In the genomic region with DNA sequence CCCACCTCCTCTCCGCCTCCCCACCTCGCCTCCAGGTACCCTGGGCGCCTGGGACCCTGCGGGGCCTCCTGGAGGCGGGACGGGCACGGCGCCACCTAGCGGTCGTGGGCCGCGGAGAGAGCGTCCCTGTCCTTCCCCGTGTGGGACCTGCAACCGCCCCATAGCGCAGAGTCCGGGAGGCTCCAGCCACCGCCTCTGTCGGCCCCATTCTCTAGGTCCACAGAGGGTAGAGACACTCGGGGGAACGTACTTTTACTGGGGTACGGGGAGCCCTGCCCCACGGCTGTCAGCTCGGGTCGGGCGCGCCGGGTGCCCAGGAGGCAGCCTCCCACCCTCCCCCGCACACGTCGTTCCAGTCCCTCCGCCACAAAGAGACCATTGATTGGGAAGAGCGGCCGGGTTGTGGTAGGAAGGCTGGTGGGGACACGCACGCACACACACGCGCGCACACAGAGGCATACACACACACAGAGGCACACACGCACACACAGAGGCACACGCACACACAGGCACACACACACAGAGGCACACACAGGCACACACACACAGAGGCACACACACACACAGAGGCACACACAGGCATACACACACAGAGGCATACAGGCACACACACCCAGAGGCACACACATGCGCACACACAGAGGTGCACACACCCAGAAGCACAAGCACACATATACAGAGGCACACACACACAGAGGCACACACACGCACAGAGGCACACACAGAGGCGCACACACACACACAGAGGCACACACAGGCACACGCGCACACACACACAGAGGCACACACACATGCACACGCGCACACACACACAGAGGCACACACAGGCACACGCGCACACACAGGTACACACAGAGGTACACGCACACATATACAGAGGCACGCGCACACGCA, we compare ENCODE assay signal across 9 cellular contexts. TPM values are rescaled to one million over a fixed set of nuclear protein-coding genes. Genes with fewer than 3 reads are reported as not detected.
DNase-seq lines count a peak whose midpoint lies in the region; ATAC-seq, FAIRE-seq and TF ChIP-seq lines count a peak whose summit lies in the region.
"Had no signal": no experiment of that assay in that cellular context is flagged by ENCODE, and none has a peak within 500 bp of the region (broad histone marks: within the 10 kb centered on the region; RNA-seq: fewer than 3 reads in every experiment).

No MANE protein-coding gene starts in this region.

- DNase-seq in BJ (ENCODE audit: low read depth) (no peak), bronchial epithelial cell (ENCODE audit: low read depth) (no peak), GDM1 (lab: John Stamatoyannopoulos, UW) (no peak), NCI-H1092 (lab: John Stamatoyannopoulos, UW) (no peak)
- DNase-seq in activated CD4-positive, CD25-positive, alpha-beta regulatory T cell (lab: John Stamatoyannopoulos, UW) = peak; percentile 11 to 26 (median 18)
- peak in 2 of 3 experiments; percentile 27 to 54 for DNase-seq in stimulated activated CD4-positive, alpha-beta T cell treated with anti-CD3 and anti-CD28 coated beads, TNF-alpha, amount 100 ng/mL, for 24 hours (ENCODE audit: low read depth in 3 of 3)

- H3K27me3 ChIP-seq in BJ (ENCODE audit: control insufficient read depth, insufficient read depth, low read length) (peaks cover 31% of the 10 kb centered on the region), bronchial epithelial cell (ENCODE audit: control insufficient read depth, insufficient read depth, low read length) (peaks cover 4% of the 10 kb centered on the region), layer of hippocampus (ENCODE audit: control insufficient read depth, insufficient read depth, low read length) (no peaks in the 10 kb centered on the region)
- H3K27me3 ChIP-seq: ovary had no signal

- TF ChIP-seq CTCF in BJ (IDR thresholded peaks at IDR 0.05; ENCODE audit: insufficient read depth, low read depth, low read length) (peak; percentile 79), bronchial epithelial cell (IDR thresholded peaks at IDR 0.05; ENCODE audit: insufficient read depth, low read length, severe bottlenecking) (peak; percentile 91)

- CTCF ChIA-PET in BJ (lab: Yijun Ruan, JAX) = interaction anchor here (0.7 to 3.8 kb wide), 2 partner anchors 11 to 48 kb away, joined by 3 to 42 read pairs; a partner anchor contains a TSS

- H3K36me3 ChIP-seq in BJ (ENCODE audit: control insufficient read depth, insufficient read depth, low read length) (no peaks in the 10 kb centered on the region), bronchial epithelial cell (ENCODE audit: control insufficient read depth, insufficient read depth, low read length) (no peaks in the 10 kb centered on the region)
- H3K36me3 ChIP-seq: ovary had no signal

- peak; percentile 32 for FAIRE-seq in bronchial epithelial cell (lab: Jason Lieb, UNC)

- H3K27ac ChIP-seq in layer of hippocampus (ENCODE audit: low read depth, low read length) = peak overlapping the region; percentile 56
- H3K27ac ChIP-seq: ovary had no signal

- peak; percentile 60 for ATAC-seq in HG02981 (IDR thresholded peaks at IDR 0.05; ENCODE audit: unreplicated experiment)

- H3K4me3 ChIP-seq in BJ (ENCODE audit: low read depth, low read length) (no peak overlapping the region), bronchial epithelial cell (ENCODE audit: low read depth, low read length) (no peak overlapping the region)
- H3K4me3 ChIP-seq: ovary had no signal

- POLR2A ChIA-PET in BJ (lab: Charles Lee) = no interaction called here

RNA-seq across cellular contexts. Expression of a gene that starts 12.6 kb away (rescaled TPM):
- 1.7 and 3.0 TPM in 2 replicates for polyA plus RNA-seq in BJ (2011; rRNA removed)
- polyA minus RNA-seq in BJ (2011; rRNA and poly(A)+ RNA removed) = 8.0 and 8.5 TPM in 2 replicates
- total RNA-seq in bronchial epithelial cell = 85.3 and 161 TPM in 2 replicates

Comparison
In these comparisons a context has a peak if more than half of its experiments do, and no peak if none do; other contexts are left out.
1. DNase-seq: peak in activated CD4-positive, CD25-positive, alpha-beta regulatory T cell (4 of 4) and stimulated activated CD4-positive, alpha-beta T cell treated with anti-CD3 and anti-CD28 coated beads, TNF-alpha, amount 100 ng/mL, for 24 hours (2 of 3); none in BJ (single experiment), bronchial epithelial cell (single experiment), GDM1 (single experiment) and NCI-H1092 (single experiment).